2 cellular contexts compared by ENCODE assay signal in the genomic region with DNA sequence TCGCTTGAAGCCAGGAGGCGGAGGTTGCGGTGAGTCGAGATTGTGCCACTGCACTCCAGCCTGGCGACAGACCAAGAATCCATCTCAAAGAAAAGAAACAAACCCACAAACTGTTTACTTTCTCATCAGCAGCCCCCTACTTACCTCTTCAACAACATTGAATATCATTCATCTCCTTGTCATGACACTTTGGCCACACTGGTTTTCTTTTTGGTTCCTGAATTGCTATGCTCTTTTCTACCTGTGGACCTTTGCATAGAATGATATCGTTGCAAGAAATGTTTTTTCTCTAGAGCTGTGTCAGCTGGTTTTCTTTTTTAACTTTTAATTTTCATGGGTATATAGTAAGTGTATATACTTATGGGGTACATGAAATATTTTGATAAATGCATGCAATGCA.
TF ChIP-seq lines count a peak whose summit lies in the region.

No MANE protein-coding gene starts in this region.

TF ChIP-seq in WTC11, 78 proteins besides CTCF, POLR2A, EP300 and RAD21 (continued from another document):
- TF ChIP-seq, protein P1, sequence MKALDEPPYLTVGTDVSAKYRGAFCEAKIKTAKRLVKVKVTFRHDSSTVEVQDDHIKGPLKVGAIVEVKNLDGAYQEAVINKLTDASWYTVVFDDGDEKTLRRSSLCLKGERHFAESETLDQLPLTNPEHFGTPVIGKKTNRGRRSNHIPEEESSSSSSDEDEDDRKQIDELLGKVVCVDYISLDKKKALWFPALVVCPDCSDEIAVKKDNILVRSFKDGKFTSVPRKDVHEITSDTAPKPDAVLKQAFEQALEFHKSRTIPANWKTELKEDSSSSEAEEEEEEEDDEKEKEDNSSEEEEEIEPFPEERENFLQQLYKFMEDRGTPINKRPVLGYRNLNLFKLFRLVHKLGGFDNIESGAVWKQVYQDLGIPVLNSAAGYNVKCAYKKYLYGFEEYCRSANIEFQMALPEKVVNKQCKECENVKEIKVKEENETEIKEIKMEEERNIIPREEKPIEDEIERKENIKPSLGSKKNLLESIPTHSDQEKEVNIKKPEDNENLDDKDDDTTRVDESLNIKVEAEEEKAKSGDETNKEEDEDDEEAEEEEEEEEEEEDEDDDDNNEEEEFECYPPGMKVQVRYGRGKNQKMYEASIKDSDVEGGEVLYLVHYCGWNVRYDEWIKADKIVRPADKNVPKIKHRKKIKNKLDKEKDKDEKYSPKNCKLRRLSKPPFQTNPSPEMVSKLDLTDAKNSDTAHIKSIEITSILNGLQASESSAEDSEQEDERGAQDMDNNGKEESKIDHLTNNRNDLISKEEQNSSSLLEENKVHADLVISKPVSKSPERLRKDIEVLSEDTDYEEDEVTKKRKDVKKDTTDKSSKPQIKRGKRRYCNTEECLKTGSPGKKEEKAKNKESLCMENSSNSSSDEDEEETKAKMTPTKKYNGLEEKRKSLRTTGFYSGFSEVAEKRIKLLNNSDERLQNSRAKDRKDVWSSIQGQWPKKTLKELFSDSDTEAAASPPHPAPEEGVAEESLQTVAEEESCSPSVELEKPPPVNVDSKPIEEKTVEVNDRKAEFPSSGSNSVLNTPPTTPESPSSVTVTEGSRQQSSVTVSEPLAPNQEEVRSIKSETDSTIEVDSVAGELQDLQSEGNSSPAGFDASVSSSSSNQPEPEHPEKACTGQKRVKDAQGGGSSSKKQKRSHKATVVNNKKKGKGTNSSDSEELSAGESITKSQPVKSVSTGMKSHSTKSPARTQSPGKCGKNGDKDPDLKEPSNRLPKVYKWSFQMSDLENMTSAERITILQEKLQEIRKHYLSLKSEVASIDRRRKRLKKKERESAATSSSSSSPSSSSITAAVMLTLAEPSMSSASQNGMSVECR (CRISPR knock-in tag; IDR thresholded peaks at IDR 0.05; ENCODE audit: borderline replicate concordance): no peak
- TF ChIP-seq ZNF416 (CRISPR knock-in tag; IDR thresholded peaks at IDR 0.05): peak; percentile 52; the same call in 1 of the 2 replicates
- TF ChIP-seq NFATC4 (CRISPR knock-in tag; IDR thresholded peaks at IDR 0.05): peak; percentile 69; the same call in 1 of the 2 replicates
- TF ChIP-seq, protein P2, sequence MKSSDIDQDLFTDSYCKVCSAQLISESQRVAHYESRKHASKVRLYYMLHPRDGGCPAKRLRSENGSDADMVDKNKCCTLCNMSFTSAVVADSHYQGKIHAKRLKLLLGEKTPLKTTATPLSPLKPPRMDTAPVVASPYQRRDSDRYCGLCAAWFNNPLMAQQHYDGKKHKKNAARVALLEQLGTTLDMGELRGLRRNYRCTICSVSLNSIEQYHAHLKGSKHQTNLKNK (CRISPR knock-in tag; IDR thresholded peaks at IDR 0.05): peak; percentile 73

TF ChIP-seq in GM12878, 131 proteins besides CTCF, POLR2A, EP300 and RAD21 (continued from another document):
- TF ChIP-seq, protein P3, sequence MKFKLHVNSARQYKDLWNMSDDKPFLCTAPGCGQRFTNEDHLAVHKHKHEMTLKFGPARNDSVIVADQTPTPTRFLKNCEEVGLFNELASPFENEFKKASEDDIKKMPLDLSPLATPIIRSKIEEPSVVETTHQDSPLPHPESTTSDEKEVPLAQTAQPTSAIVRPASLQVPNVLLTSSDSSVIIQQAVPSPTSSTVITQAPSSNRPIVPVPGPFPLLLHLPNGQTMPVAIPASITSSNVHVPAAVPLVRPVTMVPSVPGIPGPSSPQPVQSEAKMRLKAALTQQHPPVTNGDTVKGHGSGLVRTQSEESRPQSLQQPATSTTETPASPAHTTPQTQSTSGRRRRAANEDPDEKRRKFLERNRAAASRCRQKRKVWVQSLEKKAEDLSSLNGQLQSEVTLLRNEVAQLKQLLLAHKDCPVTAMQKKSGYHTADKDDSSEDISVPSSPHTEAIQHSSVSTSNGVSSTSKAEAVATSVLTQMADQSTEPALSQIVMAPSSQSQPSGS (IDR thresholded peaks at IDR 0.05; ENCODE audit: low read length): no peak
- no peak for TF ChIP-seq BRCA1 (IDR thresholded peaks at IDR 0.05; ENCODE audit: low read depth, low read length)
